ENCODE assay signal across 19 cellular contexts in the genomic region with DNA sequence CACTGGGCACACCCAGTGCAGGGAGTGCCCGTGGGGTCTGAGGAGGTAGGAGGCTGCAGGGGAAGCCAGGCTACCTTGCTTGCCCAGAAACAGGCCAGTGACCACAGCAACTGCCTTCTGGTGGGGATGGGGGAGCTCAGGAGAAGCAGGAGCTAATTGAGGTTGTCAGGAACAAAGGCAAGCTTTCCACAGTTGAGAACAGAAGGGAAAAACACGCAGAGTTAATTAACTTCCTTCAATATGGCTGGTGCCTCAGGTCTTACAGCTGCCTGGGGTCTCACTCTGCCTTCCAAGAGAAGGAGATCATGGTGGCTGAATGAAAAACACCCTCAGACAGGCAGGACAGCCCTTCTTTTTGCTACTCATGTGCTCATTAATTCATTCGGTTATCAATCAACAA.
"Had no signal": no experiment of that assay in that cellular context is flagged by ENCODE, and none has a peak within 500 bp of the region (broad histone marks: within the 10 kb centered on the region; RNA-seq: fewer than 3 reads in every experiment).

No MANE protein-coding gene starts in this region.

- H3K27me3 ChIP-seq: pancreas, thyroid gland, upper lobe of left lung, uterus had no signal

- H3K27ac ChIP-seq: coronary artery, dorsolateral prefrontal cortex, heart right ventricle, pancreas, prostate gland, spleen, suprapubic skin, thyroid gland, upper lobe of left lung, uterus had no signal

- H3K36me3 ChIP-seq: heart right ventricle, pancreas, prostate gland, spleen, suprapubic skin, thyroid gland, upper lobe of left lung, uterus had no signal

- DNase-seq: dorsolateral prefrontal cortex; effector CD8-positive, alpha-beta T cell; heart right ventricle; hypothalamus; mammary epithelial cell; natural killer cell; occipital lobe; pancreas; spleen; stimulated activated CD4-positive, alpha-beta T cell treated with anti-CD3 and anti-CD28 coated beads, Interleukin-15, amount 100 ng/mL, for 24 hours; stimulated activated CD4-positive, alpha-beta T cell treated with anti-CD3 and anti-CD28 coated beads, Interleukin-1b, Interleukin-23, amount 100 ng/mL, for 48 hours; stimulated activated CD4-positive, alpha-beta T cell treated with anti-CD3 and anti-CD28 coated beads, Interleukin-4, amount 100 ng/mL, for 4 hours; stimulated activated naive CD4-positive, alpha-beta T cell treated with Interleukin-2 at 50 U/mL for 16 hours; thyroid gland; upper lobe of left lung; uterus had no signal

- H3K4me1 ChIP-seq: heart right ventricle, prostate gland, spleen, suprapubic skin, upper lobe of left lung, uterus had no signal

- H3K4me3 ChIP-seq: coronary artery, dorsolateral prefrontal cortex, heart right ventricle, pancreas, prostate gland, spleen, suprapubic skin, thyroid gland, upper lobe of left lung, uterus had no signal

- H3K9me3 ChIP-seq: pancreas, prostate gland, suprapubic skin, thyroid gland, upper lobe of left lung, uterus had no signal
